Comparison of ENCODE assay signal across 8 cellular contexts in genomic region chrX:40996886-40997530, GRCh38.
DNase-seq lines count a peak whose midpoint lies in the region; ATAC-seq and TF ChIP-seq lines count a peak whose summit lies in the region.

No MANE protein-coding gene starts in this region.

- no CpG with 5 or more reads among the region's 3 CpGs for WGBS in H9 (ENCODE audit: extremely low coverage, insufficient read length, low lambda C conversion rate)

- TF ChIP-seq POLR2A in erythroblast (IDR thresholded peaks at IDR 0.05; ENCODE audit: low read length) = no peak

- H2BK120ac ChIP-seq in H9 (ENCODE audit: low read depth, low read length, poor library complexity, severe bottlenecking) = no peak overlapping the region

- H3K23me2 ChIP-seq in H9 (ENCODE audit: insufficient read length, low read depth, low read length, poor library complexity, severe bottlenecking) = peaks cover 2% of the 10 kb centered on the region

- peak overlapping the region; percentile 67 for H4K5ac ChIP-seq in H9 (ENCODE audit: insufficient read length, low read depth, low read length)

- H3K9ac ChIP-seq in H9 (ENCODE audit: extremely low read depth, insufficient read length, low read length) (no peak overlapping the region), neural cell (ENCODE audit: low read length) (peak overlapping the region; percentile 52)

- TF ChIP-seq CTCF in AG09309 (IDR thresholded peaks at IDR 0.05; ENCODE audit: control insufficient read depth, insufficient read depth, low read depth, low read length, missing control alignments) = no peak
- TF ChIP-seq CTCF in H9 (conservative IDR thresholded peaks at IDR 0.05) = no peak
- TF ChIP-seq CTCF in neural cell (IDR thresholded peaks at IDR 0.05; ENCODE audit: poor library complexity, severe bottlenecking) = no peak

- no peaks in the 10 kb centered on the region; the same call in none of the 2 replicates for H3K27me3 Mint-ChIP-seq in H9 (ENCODE audit: low read depth)

- peak overlapping the region; percentile 6; the same call in 1 of the 2 replicates for H2BK15ac ChIP-seq in H9 (ENCODE audit: low read depth, low read length)

- H3K27me3 ChIP-seq in H9 (ENCODE audit: insufficient read depth, low read length) (no peaks in the 10 kb centered on the region), neural cell (ENCODE audit: insufficient read depth, low read depth, low read length) (no peaks in the 10 kb centered on the region)

- no peak overlapping the region for H3K14ac ChIP-seq in H9 (ENCODE audit: insufficient read depth, low read length)

- no peaks in the 10 kb centered on the region for H3K9me2 ChIP-seq in neural cell (ENCODE audit: insufficient read depth, low read length)

- H3K23ac ChIP-seq in H9 (ENCODE audit: insufficient read length, low read depth, low read length) = no peak overlapping the region

- H3K4me3 Mint-ChIP-seq in H9 = peak overlapping the region; percentile 41 to 50; a peak in 4 of 5 replicates

- H2BK12ac ChIP-seq in H9 (ENCODE audit: insufficient read length, low read depth, low read length) = peak overlapping the region; percentile 98

- peak overlapping the region; percentile 29 for H3K27ac ChIP-seq in H9 (ENCODE audit: insufficient read length, low read depth, low read length)
- peak overlapping the region; percentile 65 for H3K27ac ChIP-seq in neural cell (ENCODE audit: low read length)

- no peak for TF ChIP-seq EP300 in neural cell (conservative IDR thresholded peaks at IDR 0.05; ENCODE audit: poor library complexity, severe bottlenecking)

- peaks cover 5 to 11% of the 10 kb centered on the region in 2 experiments for H3K4me1 Mint-ChIP-seq in H9

- ATAC-seq in GM18909 (IDR thresholded peaks at IDR 0.05; ENCODE audit: poor library complexity, unreplicated experiment) = no peak
- ATAC-seq in GM18873 (IDR thresholded peaks at IDR 0.05; ENCODE audit: low FRiP score, unreplicated experiment) = no peak

- no peak overlapping the region for H4K8ac ChIP-seq in H9 (replicated peaks; ENCODE audit: insufficient read length, low read depth, low read length)

- no peaks in the 10 kb centered on the region for H3K36me3 ChIP-seq in neural cell (ENCODE audit: insufficient read depth, low read length)

- H2AFZ ChIP-seq in H9 (ENCODE audit: low read length) (peak overlapping the region; percentile 6), neural cell (ENCODE audit: low read depth, low read length) (peak overlapping the region; percentile 45)

- no peak overlapping the region for H4K91ac ChIP-seq in H9 (ENCODE audit: insufficient read length, low read depth, low read length)

- H4K20me1 ChIP-seq in H9 (ENCODE audit: control insufficient read depth, insufficient read depth, insufficient read length) = no peaks in the 10 kb centered on the region
- H4K20me1 ChIP-seq in neural cell (ENCODE audit: insufficient read depth) = no peaks in the 10 kb centered on the region

- no peak overlapping the region for H3K56ac ChIP-seq in H9 (ENCODE audit: insufficient read length, low read depth, low read length)

- H2BK20ac ChIP-seq in H9 (ENCODE audit: low read depth, low read length, poor library complexity, severe bottlenecking) = no peak overlapping the region

- no peak overlapping the region for H3K4me3 ChIP-seq in AG09309 (ENCODE audit: control insufficient read depth, low read depth, low read length)
- peak overlapping the region; percentile 54 for H3K4me3 ChIP-seq in neural cell (ENCODE audit: low read length)

- peak overlapping the region; percentile 92 for H2AK5ac ChIP-seq in H9 (ENCODE audit: insufficient read length, low read length)

- no peak overlapping the region for H3K4ac ChIP-seq in H9 (ENCODE audit: low read depth, low read length)

- H3F3A ChIP-seq in neural cell (ENCODE audit: insufficient read depth, low read length, poor library complexity, severe bottlenecking) = no peaks in the 10 kb centered on the region

- H3K4me2 ChIP-seq in H9 (ENCODE audit: insufficient read depth, insufficient read length, low read length) (peak overlapping the region; percentile 36), neural cell (ENCODE audit: low read length) (peak overlapping the region; percentile 68)

- no peak for TF ChIP-seq RAD21 in neural cell (conservative IDR thresholded peaks at IDR 0.05)

- peak overlapping the region; percentile 70 for H2BK5ac ChIP-seq in H9 (ENCODE audit: insufficient read length, low read length)

- peaks cover 9 to 11% (median 10%) of the 10 kb centered on the region in 3 experiments; a peak in 6 of 7 replicates for H3K36me3 Mint-ChIP-seq in H9 (ENCODE audit: insufficient read depth in 1 of 3, low read depth in 3 of 3)

- peak; percentile 42 for DNase-seq in AG09309 (ENCODE audit: low read depth)
- peak; percentile 37 for DNase-seq in H9
- peak; percentile 86 for DNase-seq in OCI-M1 (lab: John Stamatoyannopoulos, UW)
- DNase-seq in erythroblast (lab: John Stamatoyannopoulos, UW) = peak; percentile 68 to 76
- DNase-seq in activated effector memory CD4-positive, alpha-beta T cell treated with Interleukin-2 at 50 U/mL for 16 hours = no peak

- H3K4me1 ChIP-seq in H9 (ENCODE audit: insufficient read depth, low read length) = peaks cover 4% of the 10 kb centered on the region; the same call in 1 of the 2 replicates

- peak overlapping the region; percentile 89 for H3K18ac ChIP-seq in H9 (ENCODE audit: insufficient read length, low read depth, low read length)

- H3K79me2 ChIP-seq in H9 (ENCODE audit: insufficient read depth, low read length) (no peaks in the 10 kb centered on the region), neural cell (replicated peaks; ENCODE audit: insufficient read depth, low read length) (no peaks in the 10 kb centered on the region)

- no peaks in the 10 kb centered on the region for H3K79me1 ChIP-seq in H9 (ENCODE audit: insufficient read depth, low read depth, low read length, poor library complexity, severe bottlenecking)

- peaks cover 59 to 66% of the 10 kb centered on the region in 2 experiments for H3K9me3 Mint-ChIP-seq in H9

- H3K27ac Mint-ChIP-seq in H9 = peak overlapping the region; percentile 57 to 98 (median 88); a peak in 6 of 7 replicates

- peak overlapping the region; percentile 59 for H3T11ph ChIP-seq in H9 (ENCODE audit: low read length)

- H3K9me3 ChIP-seq in H9 (ENCODE audit: control insufficient read depth, low read depth, low read length) (no peaks in the 10 kb centered on the region), neural cell (ENCODE audit: low read length) (no peaks in the 10 kb centered on the region)

TF ChIP-seq in neural cell, 6 proteins besides CTCF, POLR2A, EP300 and RAD21:
- TF ChIP-seq, protein P1, sequence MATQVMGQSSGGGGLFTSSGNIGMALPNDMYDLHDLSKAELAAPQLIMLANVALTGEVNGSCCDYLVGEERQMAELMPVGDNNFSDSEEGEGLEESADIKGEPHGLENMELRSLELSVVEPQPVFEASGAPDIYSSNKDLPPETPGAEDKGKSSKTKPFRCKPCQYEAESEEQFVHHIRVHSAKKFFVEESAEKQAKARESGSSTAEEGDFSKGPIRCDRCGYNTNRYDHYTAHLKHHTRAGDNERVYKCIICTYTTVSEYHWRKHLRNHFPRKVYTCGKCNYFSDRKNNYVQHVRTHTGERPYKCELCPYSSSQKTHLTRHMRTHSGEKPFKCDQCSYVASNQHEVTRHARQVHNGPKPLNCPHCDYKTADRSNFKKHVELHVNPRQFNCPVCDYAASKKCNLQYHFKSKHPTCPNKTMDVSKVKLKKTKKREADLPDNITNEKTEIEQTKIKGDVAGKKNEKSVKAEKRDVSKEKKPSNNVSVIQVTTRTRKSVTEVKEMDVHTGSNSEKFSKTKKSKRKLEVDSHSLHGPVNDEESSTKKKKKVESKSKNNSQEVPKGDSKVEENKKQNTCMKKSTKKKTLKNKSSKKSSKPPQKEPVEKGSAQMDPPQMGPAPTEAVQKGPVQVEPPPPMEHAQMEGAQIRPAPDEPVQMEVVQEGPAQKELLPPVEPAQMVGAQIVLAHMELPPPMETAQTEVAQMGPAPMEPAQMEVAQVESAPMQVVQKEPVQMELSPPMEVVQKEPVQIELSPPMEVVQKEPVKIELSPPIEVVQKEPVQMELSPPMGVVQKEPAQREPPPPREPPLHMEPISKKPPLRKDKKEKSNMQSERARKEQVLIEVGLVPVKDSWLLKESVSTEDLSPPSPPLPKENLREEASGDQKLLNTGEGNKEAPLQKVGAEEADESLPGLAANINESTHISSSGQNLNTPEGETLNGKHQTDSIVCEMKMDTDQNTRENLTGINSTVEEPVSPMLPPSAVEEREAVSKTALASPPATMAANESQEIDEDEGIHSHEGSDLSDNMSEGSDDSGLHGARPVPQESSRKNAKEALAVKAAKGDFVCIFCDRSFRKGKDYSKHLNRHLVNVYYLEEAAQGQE (IDR thresholded peaks at IDR 0.05; ENCODE audit: borderline replicate concordance) = no peak
- no peak for TF ChIP-seq POLR2AphosphoS5 (IDR thresholded peaks at IDR 0.05)
